Comparison of ENCODE assay signal across 10 cellular contexts in the genomic region with DNA sequence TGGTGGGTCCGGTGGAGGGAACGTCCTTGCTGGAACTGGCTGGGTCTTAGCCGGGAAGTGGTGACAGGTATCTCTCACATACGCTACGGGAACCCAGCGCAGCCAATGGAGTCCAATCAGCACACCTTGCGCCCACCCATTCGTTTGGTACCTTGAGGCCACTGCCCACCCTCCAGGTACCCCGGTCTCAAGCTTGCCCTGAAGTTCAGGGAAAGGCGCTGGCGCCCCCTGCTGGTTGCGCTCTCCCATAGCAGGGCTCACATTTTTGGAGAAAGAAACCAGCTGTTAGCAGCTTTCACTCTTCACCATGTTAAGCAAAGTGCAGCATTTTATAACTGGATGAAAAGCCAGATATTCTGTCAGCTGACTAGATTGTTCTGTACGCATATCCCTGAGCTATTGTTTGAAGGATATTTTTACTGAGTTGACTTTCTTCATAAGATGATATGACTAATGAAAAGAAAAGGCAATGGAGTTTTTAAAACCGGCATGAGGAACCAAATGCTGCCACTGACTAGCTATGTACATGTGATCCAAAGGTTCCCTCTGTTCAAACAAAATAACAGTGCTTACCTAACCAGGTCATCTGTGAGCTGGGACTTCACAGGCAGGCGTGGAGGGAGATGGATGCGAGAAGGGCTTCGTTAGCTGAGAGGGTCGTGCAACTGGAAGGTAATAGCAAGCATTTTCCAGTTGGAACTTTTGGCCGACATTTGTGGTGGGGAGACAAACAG. TPM values are rescaled to one million over a fixed set of nuclear protein-coding genes. Genes with fewer than 3 reads are reported as not detected.
A peak's percentile ranks its signal among the peaks of the same experiment; 100 is the strongest.
DNase-seq lines count a peak whose midpoint lies in the region; ATAC-seq, FAIRE-seq and TF ChIP-seq lines count a peak whose summit lies in the region.
"Had no signal": no experiment of that assay in that cellular context is flagged by ENCODE, and none has a peak within 500 bp of the region (broad histone marks: within the 10 kb centered on the region; RNA-seq: fewer than 3 reads in every experiment).

No MANE protein-coding gene starts in this region.

- FAIRE-seq in GM12891 (lab: Jason Lieb, UNC): peak; percentile 69
- FAIRE-seq: islet of Langerhans had no signal

- no peak overlapping the region for H2AFZ ChIP-seq in hepatocyte

- H3K27ac ChIP-seq in VCaP (no peak overlapping the region), hepatocyte (no peak overlapping the region)

- no peaks in the 10 kb centered on the region for H4K20me1 ChIP-seq in hepatocyte (ENCODE audit: insufficient read depth, poor library complexity, severe bottlenecking)

- TF ChIP-seq POLR2A in GM12891 (IDR thresholded peaks at IDR 0.05; ENCODE audit: low read depth, low read length): no peak

- TF ChIP-seq CTCF in VCaP (conservative IDR thresholded peaks at IDR 0.05) (peak; percentile 75), hepatocyte (IDR thresholded peaks at IDR 0.05; ENCODE audit: poor library complexity) (peak; percentile 70)

- no peaks in the 10 kb centered on the region for H3K9me2 ChIP-seq in hepatocyte (replicated peaks; ENCODE audit: insufficient read depth)

- H3K9me3 ChIP-seq in hepatocyte (ENCODE audit: low read depth): no peaks in the 10 kb centered on the region

- no peak overlapping the region for H3K4me3 ChIP-seq in hepatocyte

- DNase-seq in CMK (ENCODE audit: low read depth): peak; percentile 0
- DNase-seq in GM12891 (ENCODE audit: insufficient read length, low spot score): peak; percentile 15
- peak; percentile 62 for DNase-seq in hepatocyte (ENCODE audit: low spot score)
- DNase-seq in anterior cingulate cortex (lab: John Stamatoyannopoulos, UW): no peak

- WGBS in hepatocyte (ENCODE audit: low lambda C conversion rate, missing lambda C conversion rate): 51% methylated on average over 19 of the region's 19 CpGs

- H3K36me3 ChIP-seq in hepatocyte (replicated peaks; ENCODE audit: insufficient read depth, low read depth): no peaks in the 10 kb centered on the region

- ATAC-seq in HG02571 (IDR thresholded peaks at IDR 0.05; ENCODE audit: unreplicated experiment): no peak
- no peak for ATAC-seq in HG02798 (IDR thresholded peaks at IDR 0.05; ENCODE audit: poor library complexity, unreplicated experiment)
- ATAC-seq in esophagus mucosa: no peak

- H3K4me2 ChIP-seq in hepatocyte: no peak overlapping the region

- no peaks in the 10 kb centered on the region for H3K27me3 ChIP-seq in hepatocyte

- H3K4me1 ChIP-seq in hepatocyte (ENCODE audit: insufficient read depth): no peaks in the 10 kb centered on the region

- no peaks in the 10 kb centered on the region for H3K79me2 ChIP-seq in hepatocyte

TF ChIP-seq in GM12891, 5 proteins besides CTCF, POLR2A, EP300 and RAD21:
- no peak for TF ChIP-seq SPI1 (IDR thresholded peaks at IDR 0.05; ENCODE audit: low read depth, low read length)
- no peak for TF ChIP-seq POLR2AphosphoS5 (IDR thresholded peaks at IDR 0.05; ENCODE audit: low read depth, low read length)
- TF ChIP-seq PAX5 (IDR thresholded peaks at IDR 0.05; ENCODE audit: insufficient read depth, low read length, severe bottlenecking): no peak
- no peak for TF ChIP-seq TAF1 (IDR thresholded peaks at IDR 0.05; ENCODE audit: low read depth, low read length)
- no peak for TF ChIP-seq POU2F2 (IDR thresholded peaks at IDR 0.05; ENCODE audit: low read depth, low read length)

RNA-seq across cellular contexts. Expression of a gene that starts 43.7 kb away (rescaled TPM):
- not detected for polyA plus RNA-seq in GM12891 (2012; ENCODE audit: low read depth, missing spikeins)
- total RNA-seq in hepatocyte (not detected in 2 replicates), esophagus mucosa (0.32 TPM)
- polyA plus RNA-seq in hepatocyte: not detected in 2 replicates
- total RNA-seq: RPMI7951 had no signal

Comparison
In these comparisons a context has a peak if more than half of its experiments do, and no peak if none do; other contexts are left out.
1. DNase-seq: peak in CMK (single experiment), GM12891 (single experiment) and hepatocyte (single experiment); none in anterior cingulate cortex (0 of 58).